Comparison of ENCODE assay signal across 11 cellular contexts in genomic region chr19:35596366-35596999, GRCh38. TPM values are rescaled to one million over a fixed set of nuclear protein-coding genes. Genes with fewer than 3 reads are reported as not detected.
A peak's percentile ranks its signal among the peaks of the same experiment; 100 is the strongest.
DNase-seq lines count a peak whose midpoint lies in the region; ATAC-seq and TF ChIP-seq lines count a peak whose summit lies in the region.
"Had no signal": no experiment of that assay in that cellular context is flagged by ENCODE, and none has a peak within 500 bp of the region (broad histone marks: within the 10 kb centered on the region; RNA-seq: fewer than 3 reads in every experiment).

No MANE protein-coding gene starts in this region.

- H3K27me3 ChIP-seq in heart left ventricle = peaks cover 0 to 26% (median 6%) of the 10 kb centered on the region in 9 donors
- H3K27me3 ChIP-seq in effector memory CD4-positive, alpha-beta T cell (replicated peaks; ENCODE audit: control insufficient read depth, insufficient read depth, low read length, poor library complexity, severe bottlenecking) = no peaks in the 10 kb centered on the region

- H3K4me1 ChIP-seq in heart left ventricle = no peaks in the 10 kb centered on the region
- no peaks in the 10 kb centered on the region for H3K4me1 ChIP-seq in effector memory CD4-positive, alpha-beta T cell (ENCODE audit: control insufficient read depth, insufficient read depth, low read length, poor library complexity, severe bottlenecking)

- DNase-seq in stimulated activated CD4-positive, alpha-beta T cell treated with anti-CD3 and anti-CD28 coated beads, Interleukin-1b, Interleukin-23, amount 100 ng/mL, for 48 hours = peak; percentile 34
- DNase-seq in stimulated activated CD4-positive, alpha-beta T cell treated with anti-CD3 and anti-CD28 coated beads, Interleukin-2, amount 100 ng/mL, for 48 hours = no peak
- no peak for DNase-seq in activated T-helper 1 cell treated with anti-CD3 and anti-CD28 coated beads, Interleukin-12 subunit alpha, Interleukin-12 subunit beta, Interleukin-2, Interleukin-4 antibody, amounts not matched to agents 30 ng/mL and 10 ng/mL and 1 ng/mL, durations not matched to agents 14 hours and 24 hours and 36 hours (ENCODE audit: low spot score)
- DNase-seq in heart left ventricle (no peak), ureter (ENCODE audit: low spot score) (no peak)
- no peak for DNase-seq in effector memory CD4-positive, alpha-beta T cell
- DNase-seq: GF-D8 had no signal

- H3K27ac ChIP-seq in heart left ventricle = no peak overlapping the region
- no peak overlapping the region for H3K27ac ChIP-seq in effector memory CD4-positive, alpha-beta T cell (ENCODE audit: insufficient read depth, low read length, poor library complexity, severe bottlenecking)

- H3K36me3 ChIP-seq in heart left ventricle = no peaks in the 10 kb centered on the region
- H3K36me3 ChIP-seq in effector memory CD4-positive, alpha-beta T cell (ENCODE audit: control insufficient read depth, insufficient read depth, low read length) = no peaks in the 10 kb centered on the region

- WGBS in heart left ventricle, 4 donors = 54 to 71% (median 67%) methylated on average over 4 of the region's 4 CpGs

- intact Hi-C loops in activated T-helper 1 cell treated with anti-CD3 and anti-CD28 coated beads, Interleukin-12 subunit alpha, Interleukin-12 subunit beta, Interleukin-2, Interleukin-4 antibody, amounts not matched to agents 30 ng/mL and 10 ng/mL and 1 ng/mL, durations not matched to agents 14 hours and 24 hours and 36 hours (cut with micrococcal nuclease) = no loop called here
- intact Hi-C loops in heart left ventricle (cut with DNase I) = loop anchor here in 1 of 10 donors (10.0 kb wide), 1 partner anchor 242 kb away; the partner anchor contains the start of gene FFAR3

- no peak overlapping the region for H3K4me3 Mint-ChIP-seq in activated T-helper 1 cell treated with anti-CD3 and anti-CD28 coated beads, Interleukin-12 subunit alpha, Interleukin-12 subunit beta, Interleukin-2, Interleukin-4 antibody, amounts not matched to agents 30 ng/mL and 10 ng/mL and 1 ng/mL, durations not matched to agents 14 hours and 24 hours and 36 hours

- H3K4me3 ChIP-seq in heart left ventricle = no peak overlapping the region
- H3K4me3 ChIP-seq in effector memory CD4-positive, alpha-beta T cell (ENCODE audit: insufficient read depth, low read depth, low read length, poor library complexity, severe bottlenecking) = no peak overlapping the region

- H3K27ac Mint-ChIP-seq in activated T-helper 1 cell treated with anti-CD3 and anti-CD28 coated beads, Interleukin-12 subunit alpha, Interleukin-12 subunit beta, Interleukin-2, Interleukin-4 antibody, amounts not matched to agents 30 ng/mL and 10 ng/mL and 1 ng/mL, durations not matched to agents 14 hours and 24 hours and 36 hours = peak overlapping the region; percentile 3

- no peaks in the 10 kb centered on the region for H3K9me3 Mint-ChIP-seq in activated T-helper 1 cell treated with anti-CD3 and anti-CD28 coated beads, Interleukin-12 subunit alpha, Interleukin-12 subunit beta, Interleukin-2, Interleukin-4 antibody, amounts not matched to agents 30 ng/mL and 10 ng/mL and 1 ng/mL, durations not matched to agents 14 hours and 24 hours and 36 hours

- peaks cover 10% of the 10 kb centered on the region for H3K4me1 Mint-ChIP-seq in activated T-helper 1 cell treated with anti-CD3 and anti-CD28 coated beads, Interleukin-12 subunit alpha, Interleukin-12 subunit beta, Interleukin-2, Interleukin-4 antibody, amounts not matched to agents 30 ng/mL and 10 ng/mL and 1 ng/mL, durations not matched to agents 14 hours and 24 hours and 36 hours (ENCODE audit: low read depth)

- H3K9me3 ChIP-seq in heart left ventricle = no peaks in the 10 kb centered on the region
- no peaks in the 10 kb centered on the region for H3K9me3 ChIP-seq in effector memory CD4-positive, alpha-beta T cell (ENCODE audit: control insufficient read depth, low read length)

- H3K36me3 Mint-ChIP-seq in activated T-helper 1 cell treated with anti-CD3 and anti-CD28 coated beads, Interleukin-12 subunit alpha, Interleukin-12 subunit beta, Interleukin-2, Interleukin-4 antibody, amounts not matched to agents 30 ng/mL and 10 ng/mL and 1 ng/mL, durations not matched to agents 14 hours and 24 hours and 36 hours (ENCODE audit: low read depth) = no peaks in the 10 kb centered on the region

- no peak for TF ChIP-seq CTCF in heart left ventricle (IDR thresholded peaks at IDR 0.05)

- TF ChIP-seq POLR2A in heart left ventricle (IDR thresholded peaks at IDR 0.05) = no peak

- peaks cover 6% of the 10 kb centered on the region for H3K27me3 Mint-ChIP-seq in activated T-helper 1 cell treated with anti-CD3 and anti-CD28 coated beads, Interleukin-12 subunit alpha, Interleukin-12 subunit beta, Interleukin-2, Interleukin-4 antibody, amounts not matched to agents 30 ng/mL and 10 ng/mL and 1 ng/mL, durations not matched to agents 14 hours and 24 hours and 36 hours (ENCODE audit: insufficient read depth)

- peak; percentile 45 for ATAC-seq in HG03108 (IDR thresholded peaks at IDR 0.05; ENCODE audit: unreplicated experiment)
- ATAC-seq in heart left ventricle = no peak
- no peak for ATAC-seq in GM19035 (IDR thresholded peaks at IDR 0.05; ENCODE audit: unreplicated experiment)

RNA-seq across cellular contexts. Expression of gene PMIS2, which starts 10.5 kb away (rescaled TPM):
- not detected in 2 replicates for total RNA-seq in activated T-helper 1 cell treated with anti-CD3 and anti-CD28 coated beads, Interleukin-12 subunit alpha, Interleukin-12 subunit beta, Interleukin-2, Interleukin-4 antibody, amounts not matched to agents 30 ng/mL and 10 ng/mL and 1 ng/mL, durations not matched to agents 14 hours and 24 hours and 36 hours
- total RNA-seq in heart left ventricle (not detected), ureter (not detected)
- polyA plus RNA-seq in heart left ventricle = not detected
- total RNA-seq: lung microvascular endothelial cell; T-helper 2 cell treated with Interferon-gamma antibody and Interleukin-4, amounts not matched to agents 100 ng/mL and 5 ng/mL, for 36 hours had no signal

RNA-seq across cellular contexts. Expression of gene HAUS5, which starts 16.1 kb away (rescaled TPM):
- 41.0 and 48.4 TPM in 2 replicates for total RNA-seq in activated T-helper 1 cell treated with anti-CD3 and anti-CD28 coated beads, Interleukin-12 subunit alpha, Interleukin-12 subunit beta, Interleukin-2, Interleukin-4 antibody, amounts not matched to agents 30 ng/mL and 10 ng/mL and 1 ng/mL, durations not matched to agents 14 hours and 24 hours and 36 hours
- total RNA-seq in heart left ventricle (1 to 10 TPM; 1.9 to 9.0 (median 3.9) TPM), ureter (19.2 TPM)
- 1 to 10 TPM; 3.8 to 4.9 TPM for polyA plus RNA-seq in heart left ventricle

RNA-seq across cellular contexts. Expression of gene RBM42, which starts 32.4 kb away (rescaled TPM):
- 105 and 118 TPM in 2 replicates for total RNA-seq in activated T-helper 1 cell treated with anti-CD3 and anti-CD28 coated beads, Interleukin-12 subunit alpha, Interleukin-12 subunit beta, Interleukin-2, Interleukin-4 antibody, amounts not matched to agents 30 ng/mL and 10 ng/mL and 1 ng/mL, durations not matched to agents 14 hours and 24 hours and 36 hours
- total RNA-seq in heart left ventricle = 10 to 100 TPM; 47.4 to 70.0 (median 57.5) TPM
- 10 to 100 TPM; 63.1 to 89.2 TPM for polyA plus RNA-seq in heart left ventricle
- total RNA-seq in ureter = 66.6 TPM

RNA-seq across cellular contexts. Expression of gene ATP4A, which starts 33.0 kb away (rescaled TPM):
- not detected in 2 replicates for total RNA-seq in activated T-helper 1 cell treated with anti-CD3 and anti-CD28 coated beads, Interleukin-12 subunit alpha, Interleukin-12 subunit beta, Interleukin-2, Interleukin-4 antibody, amounts not matched to agents 30 ng/mL and 10 ng/mL and 1 ng/mL, durations not matched to agents 14 hours and 24 hours and 36 hours
- not detected for total RNA-seq in heart left ventricle
- not detected for polyA plus RNA-seq in heart left ventricle
- not detected for total RNA-seq in ureter
- total RNA-seq: lung microvascular endothelial cell; T-helper 2 cell treated with Interferon-gamma antibody and Interleukin-4, amounts not matched to agents 100 ng/mL and 5 ng/mL, for 36 hours had no signal

RNA-seq across cellular contexts. Expression of gene ETV2, which starts 45.1 kb away (rescaled TPM):
- 0.98 and 1.0 TPM in 2 replicates for total RNA-seq in activated T-helper 1 cell treated with anti-CD3 and anti-CD28 coated beads, Interleukin-12 subunit alpha, Interleukin-12 subunit beta, Interleukin-2, Interleukin-4 antibody, amounts not matched to agents 30 ng/mL and 10 ng/mL and 1 ng/mL, durations not matched to agents 14 hours and 24 hours and 36 hours
- total RNA-seq in heart left ventricle (1 to 10 TPM in 1 of 9 donors, under 1 TPM in 6, not detected in 2; 0.23 to 1.6 (median 0.62) TPM), ureter (1.1 TPM)
- 1 to 10 TPM in 1 of 2 donors, under 1 TPM in 1; 0.46 to 1.3 TPM for polyA plus RNA-seq in heart left ventricle
